ENCODE assay signal across 25 cellular contexts in the genomic region with DNA sequence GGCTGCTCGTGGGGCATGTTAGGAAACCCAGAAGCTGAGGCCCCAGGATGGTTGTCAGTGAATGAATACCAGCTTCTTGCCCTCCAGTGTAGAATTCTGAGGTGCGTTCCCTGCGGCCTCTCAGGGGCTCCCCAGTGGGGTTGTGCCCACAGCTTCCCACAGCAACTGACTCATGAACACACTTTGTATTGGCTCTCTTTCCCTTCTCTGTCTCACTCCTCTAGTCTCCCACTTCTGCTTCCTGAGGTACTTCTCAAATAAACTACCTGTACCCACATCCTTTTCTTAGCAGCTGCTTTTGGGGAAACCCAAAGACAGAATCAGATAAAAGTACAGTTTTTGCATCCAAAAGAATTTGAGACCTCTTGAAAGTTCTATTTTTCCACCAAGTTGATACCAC.
DNase-seq lines count a peak whose midpoint lies in the region; ATAC-seq and TF ChIP-seq lines count a peak whose summit lies in the region.
"Had no signal": no experiment of that assay in that cellular context is flagged by ENCODE, and none has a peak within 500 bp of the region (broad histone marks: within the 10 kb centered on the region; RNA-seq: fewer than 3 reads in every experiment).

No MANE protein-coding gene starts in this region.

- peak; percentile 5 for DNase-seq in activated CD4-positive, alpha-beta T cell treated with anti-CD3 and anti-CD28 coated beads for 36 hours
- DNase-seq in activated CD4-positive, alpha-beta T cell treated with anti-CD3 and anti-CD28 coated beads, Interleukin-2, amount 50 U/mL, for 48 hours, result no peak
- no peak for DNase-seq in glutamatergic neuron
- DNase-seq in activated effector memory CD4-positive, alpha-beta T cell treated with anti-CD3 and anti-CD28 coated beads, Interleukin-2, amount 50 U/mL, for 16 hours, result no peak
- DNase-seq in activated CD4-positive, alpha-beta memory T cell treated with anti-CD3 and anti-CD28 coated beads, Interleukin-2, amount 10 ng/mL, durations not matched to agents 7 days and 5 days, result no peak
- DNase-seq: 8988T; activated CD4-positive, alpha-beta T cell treated with anti-CD3 and anti-CD28 coated beads for 48 hours; activated naive CD8-positive, alpha-beta T cell treated with anti-CD3 and anti-CD28 coated beads, Interleukin-2, amount 50 U/mL, for 24 hours; activated T-cell treated with anti-CD3 and anti-CD28 coated beads, Interleukin-2, amount 50 U/mL, for 4 hours; CD4-positive, alpha-beta T cell; left ventricle myocardium inferior; MG63; NCI-H1417; NCI-H2029 treated with DMSO at 0.1 percent for 48 hours; NCI-H526 treated with DMSO at 0.1 percent for 48 hours; right lobe of liver; SHP77; stimulated activated CD4-positive, alpha-beta T cell treated with anti-CD3 and anti-CD28 coated beads, Interleukin-12 subunit alpha, Interleukin-12 subunit beta, amount 100 ng/mL, for 4 hours; stimulated activated CD4-positive, alpha-beta T cell treated with anti-CD3 and anti-CD28 coated beads, Interleukin-4, amount 100 ng/mL, for 24 hours had no signal

- CTCF ChIA-PET in activated CD4-positive, alpha-beta T cell treated with anti-CD3 and anti-CD28 coated beads for 36 hours (lab: Charles Lee), result no interaction called here
- CTCF ChIA-PET in activated CD4-positive, alpha-beta memory T cell treated with anti-CD3 and anti-CD28 coated beads, Interleukin-2, amount 10 ng/mL, durations not matched to agents 7 days and 5 days (lab: Charles Lee), result no interaction called here

- no peak for ATAC-seq in activated CD4-positive, alpha-beta T cell treated with anti-CD3 and anti-CD28 coated beads for 36 hours
- ATAC-seq in GM21529 (IDR thresholded peaks at IDR 0.05; ENCODE audit: unreplicated experiment) (peak; percentile 41), HG03575 (IDR thresholded peaks at IDR 0.05; ENCODE audit: extremely low read depth, insufficient number of reproducible peaks, low FRiP score, unreplicated experiment) (peak; percentile 52), HG02884 (IDR thresholded peaks at IDR 0.05; ENCODE audit: unreplicated experiment) (no peak)
- ATAC-seq: activated naive CD8-positive, alpha-beta T cell treated with anti-CD3 and anti-CD28 coated beads, Interleukin-2, amount 50 U/mL, for 24 hours; activated T-cell treated with anti-CD3 and anti-CD28 coated beads, Interleukin-2, amount 50 U/mL, for 4 hours; HCT116; K562; right lobe of liver; stimulated activated effector memory CD8-positive, alpha-beta T cell treated with anti-CD3 and anti-CD28 coated beads, Interleukin-12 subunit alpha, Interleukin-12 subunit beta, amount 100 ng/mL, for 72 hours had no signal

- intact Hi-C loops in activated CD4-positive, alpha-beta T cell treated with anti-CD3 and anti-CD28 coated beads for 36 hours (cut with DNase I, micrococcal nuclease), result no loop called here

- no peaks in the 10 kb centered on the region for H3K36me3 Mint-ChIP-seq in activated CD4-positive, alpha-beta T cell treated with anti-CD3 and anti-CD28 coated beads for 36 hours (ENCODE audit: low read depth)
- no peaks in the 10 kb centered on the region for H3K36me3 Mint-ChIP-seq in glutamatergic neuron (ENCODE audit: unreplicated experiment)
- H3K36me3 Mint-ChIP-seq in activated CD4-positive, alpha-beta memory T cell treated with anti-CD3 and anti-CD28 coated beads, Interleukin-2, amount 10 ng/mL, durations not matched to agents 7 days and 5 days (ENCODE audit: low read depth), result no peaks in the 10 kb centered on the region
- H3K36me3 Mint-ChIP-seq: stimulated activated effector memory CD8-positive, alpha-beta T cell treated with anti-CD3 and anti-CD28 coated beads, Interleukin-12 subunit alpha, Interleukin-12 subunit beta, amount 100 ng/mL, for 72 hours had no signal

- H3K9me3 Mint-ChIP-seq in activated CD4-positive, alpha-beta T cell treated with anti-CD3 and anti-CD28 coated beads for 36 hours (ENCODE audit: low read depth), result no peaks in the 10 kb centered on the region
- H3K9me3 Mint-ChIP-seq in glutamatergic neuron (ENCODE audit: unreplicated experiment), result peaks cover 2% of the 10 kb centered on the region
- H3K9me3 Mint-ChIP-seq in activated CD4-positive, alpha-beta memory T cell treated with anti-CD3 and anti-CD28 coated beads, Interleukin-2, amount 10 ng/mL, durations not matched to agents 7 days and 5 days, result no peaks in the 10 kb centered on the region
- H3K9me3 Mint-ChIP-seq: activated naive CD8-positive, alpha-beta T cell treated with anti-CD3 and anti-CD28 coated beads, Interleukin-2, amount 50 U/mL, for 24 hours; activated T-cell treated with anti-CD3 and anti-CD28 coated beads, Interleukin-2, amount 50 U/mL, for 4 hours; CD4-positive, alpha-beta T cell; stimulated activated effector memory CD8-positive, alpha-beta T cell treated with anti-CD3 and anti-CD28 coated beads, Interleukin-12 subunit alpha, Interleukin-12 subunit beta, amount 100 ng/mL, for 72 hours had no signal

- H3K27ac Mint-ChIP-seq in activated CD4-positive, alpha-beta T cell treated with anti-CD3 and anti-CD28 coated beads for 36 hours, result no peak overlapping the region
- H3K27ac Mint-ChIP-seq in glutamatergic neuron (ENCODE audit: unreplicated experiment), result no peak overlapping the region
- H3K27ac Mint-ChIP-seq in activated CD4-positive, alpha-beta memory T cell treated with anti-CD3 and anti-CD28 coated beads, Interleukin-2, amount 10 ng/mL, durations not matched to agents 7 days and 5 days, result no peak overlapping the region
- H3K27ac Mint-ChIP-seq: activated naive CD8-positive, alpha-beta T cell treated with anti-CD3 and anti-CD28 coated beads, Interleukin-2, amount 50 U/mL, for 24 hours; CD4-positive, alpha-beta T cell; stimulated activated effector memory CD8-positive, alpha-beta T cell treated with anti-CD3 and anti-CD28 coated beads, Interleukin-12 subunit alpha, Interleukin-12 subunit beta, amount 100 ng/mL, for 72 hours had no signal

- no peaks in the 10 kb centered on the region for H3K4me1 Mint-ChIP-seq in activated CD4-positive, alpha-beta T cell treated with anti-CD3 and anti-CD28 coated beads for 36 hours
- H3K4me1 Mint-ChIP-seq in glutamatergic neuron (ENCODE audit: low read depth, unreplicated experiment), result peaks cover 9% of the 10 kb centered on the region
- no peaks in the 10 kb centered on the region for H3K4me1 Mint-ChIP-seq in activated CD4-positive, alpha-beta memory T cell treated with anti-CD3 and anti-CD28 coated beads, Interleukin-2, amount 10 ng/mL, durations not matched to agents 7 days and 5 days
- H3K4me1 Mint-ChIP-seq: stimulated activated effector memory CD8-positive, alpha-beta T cell treated with anti-CD3 and anti-CD28 coated beads, Interleukin-12 subunit alpha, Interleukin-12 subunit beta, amount 100 ng/mL, for 72 hours had no signal

- POLR2A ChIA-PET in activated CD4-positive, alpha-beta T cell treated with anti-CD3 and anti-CD28 coated beads for 36 hours (lab: Charles Lee), result interaction anchor here (0.6 kb wide), 1 partner anchor 1507 kb away, joined by 3 read pairs; no protein-coding TSS in a partner anchor
- POLR2A ChIA-PET in activated CD4-positive, alpha-beta memory T cell treated with anti-CD3 and anti-CD28 coated beads, Interleukin-2, amount 10 ng/mL, durations not matched to agents 7 days and 5 days (lab: Charles Lee), result no interaction called here

- peaks cover 13% of the 10 kb centered on the region for H3K27me3 Mint-ChIP-seq in activated CD4-positive, alpha-beta T cell treated with anti-CD3 and anti-CD28 coated beads for 36 hours
- H3K27me3 Mint-ChIP-seq in glutamatergic neuron (ENCODE audit: unreplicated experiment), result no peaks in the 10 kb centered on the region
- peaks cover 6% of the 10 kb centered on the region for H3K27me3 Mint-ChIP-seq in activated CD4-positive, alpha-beta memory T cell treated with anti-CD3 and anti-CD28 coated beads, Interleukin-2, amount 10 ng/mL, durations not matched to agents 7 days and 5 days

- no peak overlapping the region for H3K4me3 Mint-ChIP-seq in activated CD4-positive, alpha-beta T cell treated with anti-CD3 and anti-CD28 coated beads for 36 hours
- no peak overlapping the region for H3K4me3 Mint-ChIP-seq in glutamatergic neuron (ENCODE audit: unreplicated experiment)
- H3K4me3 Mint-ChIP-seq in activated CD4-positive, alpha-beta memory T cell treated with anti-CD3 and anti-CD28 coated beads, Interleukin-2, amount 10 ng/mL, durations not matched to agents 7 days and 5 days, result no peak overlapping the region
- H3K4me3 Mint-ChIP-seq: activated naive CD8-positive, alpha-beta T cell treated with anti-CD3 and anti-CD28 coated beads, Interleukin-2, amount 50 U/mL, for 24 hours; activated T-cell treated with anti-CD3 and anti-CD28 coated beads, Interleukin-2, amount 50 U/mL, for 4 hours; CD4-positive, alpha-beta T cell; stimulated activated effector memory CD8-positive, alpha-beta T cell treated with anti-CD3 and anti-CD28 coated beads, Interleukin-12 subunit alpha, Interleukin-12 subunit beta, amount 100 ng/mL, for 72 hours had no signal

- no peak for TF ChIP-seq CTCF in glutamatergic neuron (IDR thresholded peaks at IDR 0.05; ENCODE audit: partially characterized antibody, unreplicated experiment)

Comparison
In these comparisons a context has a peak if more than half of its experiments do, and no peak if none do; other contexts are left out.
1. ATAC-seq: peak in GM21529 (single experiment) and HG03575 (single experiment); none in activated CD4-positive, alpha-beta T cell treated with anti-CD3 and anti-CD28 coated beads for 36 hours (single experiment) and HG02884 (single experiment).